ENCODE assay signal across 13 cellular contexts in the genomic region with DNA sequence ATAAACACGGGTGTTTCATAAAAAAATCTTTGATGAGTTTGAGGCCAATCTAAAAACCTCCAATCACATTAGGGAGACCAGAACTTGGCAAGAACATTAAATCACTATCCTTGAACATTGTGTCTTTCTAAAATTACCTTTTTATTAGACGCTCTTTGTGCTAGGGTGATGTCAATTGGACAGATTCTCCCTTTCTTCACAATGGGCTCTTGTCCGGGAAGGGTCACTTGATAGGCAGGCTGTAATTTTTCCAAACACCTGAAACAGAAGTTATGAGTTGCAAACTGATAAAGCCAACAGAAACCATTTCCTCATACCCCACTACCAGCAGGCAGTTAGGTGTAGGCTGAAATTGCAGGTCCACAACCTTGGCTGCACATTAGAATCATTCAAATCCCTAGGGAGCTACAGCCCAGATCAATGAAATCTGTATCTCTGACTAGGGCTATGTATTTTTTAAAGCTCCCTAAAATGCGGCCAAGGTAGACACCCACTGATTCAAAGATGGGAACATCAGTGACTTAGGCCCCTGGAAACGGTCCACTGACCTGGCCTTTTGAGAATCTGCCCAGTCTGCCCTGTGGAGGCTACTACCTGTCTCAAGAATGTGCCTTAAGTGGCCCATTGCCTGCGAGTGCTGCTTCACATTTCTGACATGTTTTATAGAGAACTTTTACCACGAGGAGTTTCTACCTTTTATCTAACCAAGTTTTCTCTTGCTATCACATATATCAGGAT.
"Had no signal": no experiment of that assay in that cellular context is flagged by ENCODE, and none has a peak within 500 bp of the region (broad histone marks: within the 10 kb centered on the region; RNA-seq: fewer than 3 reads in every experiment).

No MANE protein-coding gene starts in this region.

- H3K4me3 ChIP-seq: dorsolateral prefrontal cortex, gastrocnemius medialis, transverse colon had no signal

- H3K4me3 Mint-ChIP-seq: activated CD8-positive, alpha-beta memory T cell treated with anti-CD3 and anti-CD28 coated beads, Interleukin-2, amount 10 ng/mL, durations not matched to agents 7 days and 5 days; naive B cell; stimulated activated memory B cell treated with anti-CD40 and anti-IgM and Interleukin-4, amounts not matched to agents 10 μg/mL and 1 μg/mL and 100 μg/mL, for 72 hours; WTC11 had no signal

- H3K27me3 ChIP-seq: dorsolateral prefrontal cortex, gastrocnemius medialis, transverse colon had no signal

- H3K9me3 Mint-ChIP-seq: naive B cell; stimulated activated memory B cell treated with anti-CD40 and anti-IgM and Interleukin-4, amounts not matched to agents 10 μg/mL and 1 μg/mL and 100 μg/mL, for 72 hours; WTC11 had no signal

- DNase-seq: activated CD4-positive, alpha-beta T cell treated with anti-CD3 and anti-CD28 coated beads for 48 hours; activated CD8-positive, alpha-beta memory T cell treated with anti-CD3 and anti-CD28 coated beads, Interleukin-2, amount 10 ng/mL, durations not matched to agents 7 days and 5 days; activated T-cell treated with anti-CD3 and anti-CD28 coated beads, Interleukin-2, amount 50 U/mL, for 1 hour; dorsolateral prefrontal cortex; erythroblast; gastrocnemius medialis; islet precursor cell; mammary epithelial cell; naive B cell; transverse colon had no signal

- H3K27ac ChIP-seq: dorsolateral prefrontal cortex, gastrocnemius medialis, transverse colon had no signal

- H3K27ac Mint-ChIP-seq: activated CD8-positive, alpha-beta memory T cell treated with anti-CD3 and anti-CD28 coated beads, Interleukin-2, amount 10 ng/mL, durations not matched to agents 7 days and 5 days; naive B cell; WTC11 had no signal

- H3K27me3 Mint-ChIP-seq: activated CD8-positive, alpha-beta memory T cell treated with anti-CD3 and anti-CD28 coated beads, Interleukin-2, amount 10 ng/mL, durations not matched to agents 7 days and 5 days; naive B cell; stimulated activated memory B cell treated with anti-CD40 and anti-IgM and Interleukin-4, amounts not matched to agents 10 μg/mL and 1 μg/mL and 100 μg/mL, for 72 hours had no signal

- ATAC-seq: activated CD8-positive, alpha-beta memory T cell treated with anti-CD3 and anti-CD28 coated beads, Interleukin-2, amount 10 ng/mL, durations not matched to agents 7 days and 5 days; gastrocnemius medialis; left lobe of liver; stimulated activated memory B cell treated with anti-CD40 and anti-IgM and Interleukin-4, amounts not matched to agents 10 μg/mL and 1 μg/mL and 100 μg/mL, for 72 hours; WTC11 had no signal

- H3K9me3 ChIP-seq: gastrocnemius medialis, transverse colon had no signal

- H3K4me1 Mint-ChIP-seq: stimulated activated memory B cell treated with anti-CD40 and anti-IgM and Interleukin-4, amounts not matched to agents 10 μg/mL and 1 μg/mL and 100 μg/mL, for 72 hours; WTC11 had no signal
